ENCODE assay signal across 8 cellular contexts in the genomic region with DNA sequence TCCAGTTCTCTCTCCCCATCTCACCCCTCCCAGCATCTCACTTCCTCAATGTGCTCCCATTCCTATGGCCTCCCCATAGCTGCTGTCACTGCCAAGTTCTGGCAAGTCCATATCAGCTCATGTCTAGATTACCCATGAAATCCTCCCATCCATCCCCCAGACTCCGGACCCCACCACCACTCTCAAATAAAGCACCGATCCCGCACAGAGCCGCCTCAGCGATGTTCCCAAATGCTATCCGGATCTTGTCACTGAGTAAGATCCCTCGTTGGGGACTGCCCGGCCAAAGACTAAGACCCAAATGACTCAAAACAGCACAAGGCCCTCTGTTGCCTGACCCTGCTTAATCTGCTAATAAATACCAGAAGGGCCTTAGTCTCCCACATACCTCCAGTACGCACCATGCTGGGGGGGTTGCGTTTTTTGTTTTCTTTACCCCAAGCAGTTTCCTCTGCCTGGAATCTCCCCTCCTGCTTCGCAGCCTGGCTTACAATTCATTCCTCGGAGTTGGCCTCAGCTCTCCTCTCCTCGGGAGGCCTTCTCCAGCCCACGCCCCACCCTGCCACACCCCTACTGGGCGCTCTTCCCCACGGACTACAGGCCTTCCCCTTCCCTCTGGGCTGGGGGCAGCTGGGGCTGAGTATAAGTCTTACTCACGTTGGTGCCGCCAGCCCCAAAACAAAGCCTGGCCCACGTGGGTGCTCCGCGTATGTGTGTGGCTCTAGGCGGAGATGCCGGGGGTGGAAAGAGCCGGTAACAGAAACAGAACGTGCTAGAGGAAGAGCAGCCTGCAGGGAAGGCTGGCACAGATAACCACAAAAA. TPM values are rescaled to one million over a fixed set of nuclear protein-coding genes. Genes with fewer than 3 reads are reported as not detected.
DNase-seq lines count a peak whose midpoint lies in the region; ATAC-seq, FAIRE-seq and TF ChIP-seq lines count a peak whose summit lies in the region.

No MANE protein-coding gene starts in this region.

- no peak overlapping the region for H3K9ac ChIP-seq in OCI-LY3 (ENCODE audit: low read length)

- H3K27me3 Mint-ChIP-seq in Caco-2 (ENCODE audit: insufficient read depth, unreplicated experiment) = no peaks in the 10 kb centered on the region
- H3K27me3 Mint-ChIP-seq in progenitor cell of endocrine pancreas = peaks cover 3% of the 10 kb centered on the region

- H3K4me3 Mint-ChIP-seq in Caco-2 (ENCODE audit: unreplicated experiment) = peak overlapping the region; percentile 91
- peak overlapping the region; percentile 85 for H3K4me3 Mint-ChIP-seq in progenitor cell of endocrine pancreas (ENCODE audit: low read depth)

- peaks cover 47% of the 10 kb centered on the region for H3K4me1 Mint-ChIP-seq in Caco-2 (ENCODE audit: low read depth, unreplicated experiment)
- peaks cover 40% of the 10 kb centered on the region for H3K4me1 Mint-ChIP-seq in progenitor cell of endocrine pancreas (ENCODE audit: low read depth)

- intact Hi-C loops in Caco-2 (cut with micrococcal nuclease; ENCODE audit: unreplicated experiment) = loop anchor here (2.0 to 5.0 kb wide), 2 partner anchors 13 to 99 kb away; no protein-coding TSS in a partner anchor

- POLR2A ChIA-PET in Caco-2 (lab: Charles Lee) = interaction anchor here (0.5 kb wide), 1 partner anchor 157 kb away, joined by 3 read pairs; no protein-coding TSS in a partner anchor

- H3K4me1 ChIP-seq in Caco-2 = peaks cover 38% of the 10 kb centered on the region
- peaks cover 41% of the 10 kb centered on the region for H3K4me1 ChIP-seq in OCI-LY3 (ENCODE audit: low read length)

- BruUV-seq in Caco-2 (replicated peaks; lab: Mats Ljungman, UMichigan) = no TSS peak

- peak overlapping the region; percentile 53 for H3K27ac Mint-ChIP-seq in Caco-2 (ENCODE audit: unreplicated experiment)
- H3K27ac Mint-ChIP-seq in progenitor cell of endocrine pancreas = peak overlapping the region; percentile 57

- no peak for FAIRE-seq in HTR-8/SVneo (lab: Jason Lieb, UNC)

- no peak overlapping the region for H3K27ac ChIP-seq in OCI-LY3 (ENCODE audit: low read length)

- H3K4me3 ChIP-seq in Caco-2 (ENCODE audit: low read depth, low read length) (no peak overlapping the region), OCI-LY3 (ENCODE audit: low read length) (peak overlapping the region; percentile 97)

- no peak overlapping the region for H2AFZ ChIP-seq in OCI-LY3 (ENCODE audit: low read depth, low read length)

- H3K9me3 ChIP-seq in Caco-2 = no peaks in the 10 kb centered on the region
- H3K9me3 ChIP-seq in OCI-LY3 (ENCODE audit: insufficient read depth, low read length) = no peaks in the 10 kb centered on the region

- TF ChIP-seq CTCF in Caco-2 (IDR thresholded peaks at IDR 0.05; ENCODE audit: insufficient read depth in 1 of 2, low read depth in 1 of 2, low read length in 1 of 2, severe bottlenecking in 1 of 2, unreplicated experiment in 1 of 2) (no peak), OCI-LY3 (IDR thresholded peaks at IDR 0.05; ENCODE audit: low read depth, low read length) (no peak), progenitor cell of endocrine pancreas (IDR thresholded peaks at IDR 0.05; ENCODE audit: unreplicated experiment) (no peak)

- H3K27me3 ChIP-seq in Caco-2 (replicated peaks; ENCODE audit: control insufficient read depth, insufficient read depth, low read length) (no peaks in the 10 kb centered on the region), OCI-LY3 (ENCODE audit: low read depth, low read length) (peaks cover 21% of the 10 kb centered on the region; the same call in 1 of the 2 replicates)

- peaks cover 18% of the 10 kb centered on the region for H4K20me1 ChIP-seq in OCI-LY3 (ENCODE audit: insufficient read depth, low read length)

- no peak for ATAC-seq in GM21576 (IDR thresholded peaks at IDR 0.05; ENCODE audit: unreplicated experiment)
- ATAC-seq in GM19463 (IDR thresholded peaks at IDR 0.05; ENCODE audit: unreplicated experiment) = no peak

- CTCF ChIA-PET in Caco-2 (lab: Charles Lee) = interaction anchor here (1.1 kb wide), 1 partner anchor 51 kb away, joined by 4 read pairs; no protein-coding TSS in a partner anchor

- H3K36me3 ChIP-seq in Caco-2 (ENCODE audit: control insufficient read depth, insufficient read depth, low read length) (no peaks in the 10 kb centered on the region), OCI-LY3 (replicated peaks; ENCODE audit: low read depth, low read length) (no peaks in the 10 kb centered on the region)

- H3K36me3 Mint-ChIP-seq in Caco-2 (ENCODE audit: insufficient read depth, unreplicated experiment) = peaks cover 14% of the 10 kb centered on the region
- H3K36me3 Mint-ChIP-seq in progenitor cell of endocrine pancreas (ENCODE audit: insufficient read depth) = peaks cover 2% of the 10 kb centered on the region

- H3K9me3 Mint-ChIP-seq in Caco-2 (ENCODE audit: unreplicated experiment) = no peaks in the 10 kb centered on the region
- no peaks in the 10 kb centered on the region for H3K9me3 Mint-ChIP-seq in progenitor cell of endocrine pancreas (ENCODE audit: low read depth)

- peaks cover 24% of the 10 kb centered on the region for H3K79me2 ChIP-seq in OCI-LY3 (ENCODE audit: low read length)

- peak overlapping the region; percentile 98 for H3K4me2 ChIP-seq in OCI-LY3 (ENCODE audit: low read length)

- DNase-seq in Caco-2 (no peak), fibroblast of the conjunctiva (ENCODE audit: low read depth) (peak; percentile 90), progenitor cell of endocrine pancreas (ENCODE audit: low spot score, unreplicated experiment) (no peak), HTR-8/SVneo (ENCODE audit: insufficient read length, low spot score) (no peak)
- DNase-seq in activated effector memory CD4-positive, alpha-beta T cell treated with Interleukin-2 at 50 U/mL for 16 hours = peak; percentile 35

RNA-seq across cellular contexts. Expression of a gene that starts 1.8 kb away (rescaled TPM):
- total RNA-seq in Caco-2 (2022) (15.0 and 18.4 TPM in 2 replicates), progenitor cell of endocrine pancreas (92.9 and 97.9 TPM in 2 replicates)

Comparison
In these comparisons a context has a peak if more than half of its experiments do, and no peak if none do; other contexts are left out.
1. DNase-seq: peak in activated effector memory CD4-positive, alpha-beta T cell treated with Interleukin-2 at 50 U/mL for 16 hours (single experiment) and fibroblast of the conjunctiva (single experiment); none in Caco-2 (0 of 2), progenitor cell of endocrine pancreas (single experiment) and HTR-8/SVneo (single experiment).